In the genomic region with DNA sequence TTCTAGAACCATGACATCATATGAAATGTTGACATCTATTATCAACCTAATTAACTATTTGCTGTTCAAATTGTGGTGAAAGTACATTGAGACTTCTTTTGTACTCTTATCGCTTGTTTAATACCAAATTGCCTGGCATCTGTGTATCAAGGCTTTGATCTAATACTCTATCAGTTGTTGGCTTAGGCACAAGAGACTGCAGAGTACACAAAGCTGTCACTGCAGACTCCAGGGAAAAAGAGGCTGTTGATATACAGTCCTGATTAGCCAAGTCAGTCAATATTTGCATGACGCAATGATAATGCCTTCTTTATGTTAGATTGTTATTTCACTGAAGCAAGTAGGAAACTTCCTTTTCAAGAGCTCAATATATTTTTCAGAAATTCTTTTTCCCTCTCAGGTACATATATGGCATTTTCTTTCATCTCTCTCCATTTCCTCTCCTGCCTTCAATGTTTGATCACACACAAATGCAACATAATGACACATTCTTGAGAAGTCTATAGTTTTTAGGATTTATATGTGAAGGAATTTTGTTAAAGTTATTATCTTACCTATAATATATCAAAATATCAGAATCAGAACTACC, we compare ENCODE assay signal across 1 cellular context.
TF ChIP-seq lines count a peak whose summit lies in the region.

No MANE protein-coding gene starts in this region.

TF ChIP-seq in HepG2, 621 proteins besides CTCF, POLR2A, EP300 and RAD21 (continued from another document and continues in another):
- TF ChIP-seq, protein P1, sequence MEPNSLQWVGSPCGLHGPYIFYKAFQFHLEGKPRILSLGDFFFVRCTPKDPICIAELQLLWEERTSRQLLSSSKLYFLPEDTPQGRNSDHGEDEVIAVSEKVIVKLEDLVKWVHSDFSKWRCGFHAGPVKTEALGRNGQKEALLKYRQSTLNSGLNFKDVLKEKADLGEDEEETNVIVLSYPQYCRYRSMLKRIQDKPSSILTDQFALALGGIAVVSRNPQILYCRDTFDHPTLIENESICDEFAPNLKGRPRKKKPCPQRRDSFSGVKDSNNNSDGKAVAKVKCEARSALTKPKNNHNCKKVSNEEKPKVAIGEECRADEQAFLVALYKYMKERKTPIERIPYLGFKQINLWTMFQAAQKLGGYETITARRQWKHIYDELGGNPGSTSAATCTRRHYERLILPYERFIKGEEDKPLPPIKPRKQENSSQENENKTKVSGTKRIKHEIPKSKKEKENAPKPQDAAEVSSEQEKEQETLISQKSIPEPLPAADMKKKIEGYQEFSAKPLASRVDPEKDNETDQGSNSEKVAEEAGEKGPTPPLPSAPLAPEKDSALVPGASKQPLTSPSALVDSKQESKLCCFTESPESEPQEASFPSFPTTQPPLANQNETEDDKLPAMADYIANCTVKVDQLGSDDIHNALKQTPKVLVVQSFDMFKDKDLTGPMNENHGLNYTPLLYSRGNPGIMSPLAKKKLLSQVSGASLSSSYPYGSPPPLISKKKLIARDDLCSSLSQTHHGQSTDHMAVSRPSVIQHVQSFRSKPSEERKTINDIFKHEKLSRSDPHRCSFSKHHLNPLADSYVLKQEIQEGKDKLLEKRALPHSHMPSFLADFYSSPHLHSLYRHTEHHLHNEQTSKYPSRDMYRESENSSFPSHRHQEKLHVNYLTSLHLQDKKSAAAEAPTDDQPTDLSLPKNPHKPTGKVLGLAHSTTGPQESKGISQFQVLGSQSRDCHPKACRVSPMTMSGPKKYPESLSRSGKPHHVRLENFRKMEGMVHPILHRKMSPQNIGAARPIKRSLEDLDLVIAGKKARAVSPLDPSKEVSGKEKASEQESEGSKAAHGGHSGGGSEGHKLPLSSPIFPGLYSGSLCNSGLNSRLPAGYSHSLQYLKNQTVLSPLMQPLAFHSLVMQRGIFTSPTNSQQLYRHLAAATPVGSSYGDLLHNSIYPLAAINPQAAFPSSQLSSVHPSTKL (CRISPR knock-in tag; IDR thresholded peaks at IDR 0.05) = peak; percentile 99
- TF ChIP-seq ZSCAN31 (CRISPR knock-in tag; IDR thresholded peaks at IDR 0.05; ENCODE audit: low read depth) (no peak), TBL1XR1 (IDR thresholded peaks at IDR 0.05; ENCODE audit: borderline replicate concordance, low read length, partially characterized antibody) (peak; percentile 78), CEBPG (CRISPR knock-in tag; IDR thresholded peaks at IDR 0.05) (peak; percentile 94), ZNF619 (CRISPR knock-in tag; IDR thresholded peaks at IDR 0.05) (no peak), ZNF660 (CRISPR knock-in tag; IDR thresholded peaks at IDR 0.05; ENCODE audit: borderline replicate concordance, low read depth) (no peak), ATF1 (CRISPR knock-in tag; IDR thresholded peaks at IDR 0.05) (peak; percentile 73), MBD4 (IDR thresholded peaks at IDR 0.05; ENCODE audit: borderline replicate concordance, low read length) (peak; percentile 95), ZNF484 (CRISPR knock-in tag; IDR thresholded peaks at IDR 0.05; ENCODE audit: borderline replicate concordance, low read depth) (no peak), ZC3H4 (CRISPR knock-in tag; IDR thresholded peaks at IDR 0.05; ENCODE audit: borderline replicate concordance) (no peak), FOXK1 (CRISPR knock-in tag; IDR thresholded peaks at IDR 0.05; ENCODE audit: borderline replicate concordance, low read depth) (peak; percentile 76; the same call in 1 of the 2 replicates), ZEB1 (IDR thresholded peaks at IDR 0.05; ENCODE audit: insufficient replicate concordance, low read depth) (peak; percentile 45), ONECUT2 (CRISPR knock-in tag; IDR thresholded peaks at IDR 0.05) (peak; percentile 69), HHEX (CRISPR knock-in tag; IDR thresholded peaks at IDR 0.05) (peak; percentile 99), ZNF564 (CRISPR knock-in tag; IDR thresholded peaks at IDR 0.05) (peak; percentile 56; the same call in 1 of the 2 replicates), ZNF720 (CRISPR knock-in tag; IDR thresholded peaks at IDR 0.05) (no peak), HNF4G (IDR thresholded peaks at IDR 0.05; ENCODE audit: borderline replicate concordance, low read depth, low read length) (peak; percentile 23; the same call in 1 of the 2 replicates), HNF4G (CRISPR knock-in tag; IDR thresholded peaks at IDR 0.05; ENCODE audit: borderline replicate concordance, low read depth) (no peak), ZNF207 (IDR thresholded peaks at IDR 0.05; ENCODE audit: borderline replicate concordance) (0 out of 2 replicates have a peak, but pooled peaks have one; percentile 27), NR2F2 (IDR thresholded peaks at IDR 0.05; ENCODE audit: borderline replicate concordance, low read depth) (peak; percentile 90), TRIM24 (CRISPR knock-in tag; IDR thresholded peaks at IDR 0.05) (no peak), ZNF264 (CRISPR knock-in tag; IDR thresholded peaks at IDR 0.05) (no peak; the same call in 1 of the 2 replicates), JUND (CRISPR knock-in tag; IDR thresholded peaks at IDR 0.05) (peak; percentile 73), ZNF674 (CRISPR knock-in tag; IDR thresholded peaks at IDR 0.05; ENCODE audit: low read depth) (no peak), NR2C2 (CRISPR knock-in tag; IDR thresholded peaks at IDR 0.05; ENCODE audit: borderline replicate concordance) (peak; percentile 24; the same call in 1 of the 2 replicates), DR1 (CRISPR knock-in tag; IDR thresholded peaks at IDR 0.05) (no peak)
- TF ChIP-seq, protein P2, sequence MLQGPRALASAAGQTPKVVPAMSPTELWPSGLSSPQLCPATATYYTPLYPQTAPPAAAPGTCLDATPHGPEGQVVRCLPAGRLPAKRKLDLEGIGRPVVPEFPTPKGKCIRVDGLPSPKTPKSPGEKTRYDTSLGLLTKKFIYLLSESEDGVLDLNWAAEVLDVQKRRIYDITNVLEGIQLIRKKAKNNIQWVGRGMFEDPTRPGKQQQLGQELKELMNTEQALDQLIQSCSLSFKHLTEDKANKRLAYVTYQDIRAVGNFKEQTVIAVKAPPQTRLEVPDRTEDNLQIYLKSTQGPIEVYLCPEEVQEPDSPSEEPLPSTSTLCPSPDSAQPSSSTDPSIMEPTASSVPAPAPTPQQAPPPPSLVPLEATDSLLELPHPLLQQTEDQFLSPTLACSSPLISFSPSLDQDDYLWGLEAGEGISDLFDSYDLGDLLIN (CRISPR knock-in tag; IDR thresholded peaks at IDR 0.05; ENCODE audit: borderline replicate concordance) = no peak
- TF ChIP-seq, protein P3, sequence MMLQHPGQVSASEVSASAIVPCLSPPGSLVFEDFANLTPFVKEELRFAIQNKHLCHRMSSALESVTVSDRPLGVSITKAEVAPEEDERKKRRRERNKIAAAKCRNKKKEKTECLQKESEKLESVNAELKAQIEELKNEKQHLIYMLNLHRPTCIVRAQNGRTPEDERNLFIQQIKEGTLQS (CRISPR knock-in tag; IDR thresholded peaks at IDR 0.05) = peak; percentile 94
- TF ChIP-seq, protein P4, sequence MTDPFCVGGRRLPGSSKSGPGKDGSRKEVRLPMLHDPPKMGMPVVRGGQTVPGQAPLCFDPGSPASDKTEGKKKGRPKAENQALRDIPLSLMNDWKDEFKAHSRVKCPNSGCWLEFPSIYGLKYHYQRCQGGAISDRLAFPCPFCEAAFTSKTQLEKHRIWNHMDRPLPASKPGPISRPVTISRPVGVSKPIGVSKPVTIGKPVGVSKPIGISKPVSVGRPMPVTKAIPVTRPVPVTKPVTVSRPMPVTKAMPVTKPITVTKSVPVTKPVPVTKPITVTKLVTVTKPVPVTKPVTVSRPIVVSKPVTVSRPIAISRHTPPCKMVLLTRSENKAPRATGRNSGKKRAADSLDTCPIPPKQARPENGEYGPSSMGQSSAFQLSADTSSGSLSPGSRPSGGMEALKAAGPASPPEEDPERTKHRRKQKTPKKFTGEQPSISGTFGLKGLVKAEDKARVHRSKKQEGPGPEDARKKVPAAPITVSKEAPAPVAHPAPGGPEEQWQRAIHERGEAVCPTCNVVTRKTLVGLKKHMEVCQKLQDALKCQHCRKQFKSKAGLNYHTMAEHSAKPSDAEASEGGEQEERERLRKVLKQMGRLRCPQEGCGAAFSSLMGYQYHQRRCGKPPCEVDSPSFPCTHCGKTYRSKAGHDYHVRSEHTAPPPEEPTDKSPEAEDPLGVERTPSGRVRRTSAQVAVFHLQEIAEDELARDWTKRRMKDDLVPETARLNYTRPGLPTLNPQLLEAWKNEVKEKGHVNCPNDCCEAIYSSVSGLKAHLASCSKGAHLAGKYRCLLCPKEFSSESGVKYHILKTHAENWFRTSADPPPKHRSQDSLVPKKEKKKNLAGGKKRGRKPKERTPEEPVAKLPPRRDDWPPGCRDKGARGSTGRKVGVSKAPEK (CRISPR knock-in tag; IDR thresholded peaks at IDR 0.05; ENCODE audit: borderline replicate concordance) = 0 out of 2 replicates have a peak, but pooled peaks have one; percentile 46
- TF ChIP-seq, protein P5, sequence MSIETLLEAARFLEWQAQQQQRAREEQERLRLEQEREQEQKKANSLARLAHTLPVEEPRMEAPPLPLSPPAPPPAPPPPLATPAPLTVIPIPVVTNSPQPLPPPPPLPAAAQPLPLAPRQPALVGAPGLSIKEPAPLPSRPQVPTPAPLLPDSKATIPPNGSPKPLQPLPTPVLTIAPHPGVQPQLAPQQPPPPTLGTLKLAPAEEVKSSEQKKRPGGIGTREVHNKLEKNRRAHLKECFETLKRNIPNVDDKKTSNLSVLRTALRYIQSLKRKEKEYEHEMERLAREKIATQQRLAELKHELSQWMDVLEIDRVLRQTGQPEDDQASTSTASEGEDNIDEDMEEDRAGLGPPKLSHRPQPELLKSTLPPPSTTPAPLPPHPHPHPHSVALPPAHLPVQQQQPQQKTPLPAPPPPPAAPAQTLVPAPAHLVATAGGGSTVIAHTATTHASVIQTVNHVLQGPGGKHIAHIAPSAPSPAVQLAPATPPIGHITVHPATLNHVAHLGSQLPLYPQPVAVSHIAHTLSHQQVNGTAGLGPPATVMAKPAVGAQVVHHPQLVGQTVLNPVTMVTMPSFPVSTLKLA (IDR thresholded peaks at IDR 0.05) = no peak
- TF ChIP-seq, protein P6, sequence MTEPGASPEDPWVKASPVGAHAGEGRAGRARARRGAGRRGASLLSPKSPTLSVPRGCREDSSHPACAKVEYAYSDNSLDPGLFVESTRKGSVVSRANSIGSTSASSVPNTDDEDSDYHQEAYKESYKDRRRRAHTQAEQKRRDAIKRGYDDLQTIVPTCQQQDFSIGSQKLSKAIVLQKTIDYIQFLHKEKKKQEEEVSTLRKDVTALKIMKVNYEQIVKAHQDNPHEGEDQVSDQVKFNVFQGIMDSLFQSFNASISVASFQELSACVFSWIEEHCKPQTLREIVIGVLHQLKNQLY (CRISPR knock-in tag; IDR thresholded peaks at IDR 0.05) = no peak
- TF ChIP-seq, protein P7, sequence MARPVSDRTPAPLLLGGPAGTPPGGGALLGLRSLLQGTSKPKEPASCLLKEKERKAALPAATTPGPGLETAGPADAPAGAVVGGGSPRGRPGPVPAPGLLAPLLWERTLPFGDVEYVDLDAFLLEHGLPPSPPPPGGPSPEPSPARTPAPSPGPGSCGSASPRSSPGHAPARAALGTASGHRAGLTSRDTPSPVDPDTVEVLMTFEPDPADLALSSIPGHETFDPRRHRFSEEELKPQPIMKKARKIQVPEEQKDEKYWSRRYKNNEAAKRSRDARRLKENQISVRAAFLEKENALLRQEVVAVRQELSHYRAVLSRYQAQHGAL (CRISPR knock-in tag; IDR thresholded peaks at IDR 0.05; ENCODE audit: not compliant biosample characterization) = no peak
- TF ChIP-seq, protein P8, sequence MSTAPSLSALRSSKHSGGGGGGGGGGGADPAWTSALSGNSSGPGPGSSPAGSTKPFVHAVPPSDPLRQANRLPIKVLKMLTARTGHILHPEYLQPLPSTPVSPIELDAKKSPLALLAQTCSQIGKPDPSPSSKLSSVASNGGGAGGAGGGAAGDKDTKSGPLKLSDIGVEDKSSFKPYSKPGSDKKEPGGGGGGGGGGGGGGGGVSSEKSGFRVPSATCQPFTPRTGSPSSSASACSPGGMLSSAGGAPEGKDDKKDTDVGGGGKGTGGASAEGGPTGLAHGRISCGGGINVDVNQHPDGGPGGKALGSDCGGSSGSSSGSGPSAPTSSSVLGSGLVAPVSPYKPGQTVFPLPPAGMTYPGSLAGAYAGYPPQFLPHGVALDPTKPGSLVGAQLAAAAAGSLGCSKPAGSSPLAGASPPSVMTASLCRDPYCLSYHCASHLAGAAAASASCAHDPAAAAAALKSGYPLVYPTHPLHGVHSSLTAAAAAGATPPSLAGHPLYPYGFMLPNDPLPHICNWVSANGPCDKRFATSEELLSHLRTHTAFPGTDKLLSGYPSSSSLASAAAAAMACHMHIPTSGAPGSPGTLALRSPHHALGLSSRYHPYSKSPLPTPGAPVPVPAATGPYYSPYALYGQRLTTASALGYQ (CRISPR knock-in tag; IDR thresholded peaks at IDR 0.05) = peak; percentile 100
- TF ChIP-seq, protein P9, sequence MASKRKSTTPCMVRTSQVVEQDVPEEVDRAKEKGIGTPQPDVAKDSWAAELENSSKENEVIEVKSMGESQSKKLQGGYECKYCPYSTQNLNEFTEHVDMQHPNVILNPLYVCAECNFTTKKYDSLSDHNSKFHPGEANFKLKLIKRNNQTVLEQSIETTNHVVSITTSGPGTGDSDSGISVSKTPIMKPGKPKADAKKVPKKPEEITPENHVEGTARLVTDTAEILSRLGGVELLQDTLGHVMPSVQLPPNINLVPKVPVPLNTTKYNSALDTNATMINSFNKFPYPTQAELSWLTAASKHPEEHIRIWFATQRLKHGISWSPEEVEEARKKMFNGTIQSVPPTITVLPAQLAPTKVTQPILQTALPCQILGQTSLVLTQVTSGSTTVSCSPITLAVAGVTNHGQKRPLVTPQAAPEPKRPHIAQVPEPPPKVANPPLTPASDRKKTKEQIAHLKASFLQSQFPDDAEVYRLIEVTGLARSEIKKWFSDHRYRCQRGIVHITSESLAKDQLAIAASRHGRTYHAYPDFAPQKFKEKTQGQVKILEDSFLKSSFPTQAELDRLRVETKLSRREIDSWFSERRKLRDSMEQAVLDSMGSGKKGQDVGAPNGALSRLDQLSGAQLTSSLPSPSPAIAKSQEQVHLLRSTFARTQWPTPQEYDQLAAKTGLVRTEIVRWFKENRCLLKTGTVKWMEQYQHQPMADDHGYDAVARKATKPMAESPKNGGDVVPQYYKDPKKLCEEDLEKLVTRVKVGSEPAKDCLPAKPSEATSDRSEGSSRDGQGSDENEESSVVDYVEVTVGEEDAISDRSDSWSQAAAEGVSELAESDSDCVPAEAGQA (IDR thresholded peaks at IDR 0.05; ENCODE audit: low read depth) = no peak
- TF ChIP-seq, protein P9 (CRISPR knock-in tag; IDR thresholded peaks at IDR 0.05; ENCODE audit: borderline replicate concordance) = no peak
